In the genomic region with DNA sequence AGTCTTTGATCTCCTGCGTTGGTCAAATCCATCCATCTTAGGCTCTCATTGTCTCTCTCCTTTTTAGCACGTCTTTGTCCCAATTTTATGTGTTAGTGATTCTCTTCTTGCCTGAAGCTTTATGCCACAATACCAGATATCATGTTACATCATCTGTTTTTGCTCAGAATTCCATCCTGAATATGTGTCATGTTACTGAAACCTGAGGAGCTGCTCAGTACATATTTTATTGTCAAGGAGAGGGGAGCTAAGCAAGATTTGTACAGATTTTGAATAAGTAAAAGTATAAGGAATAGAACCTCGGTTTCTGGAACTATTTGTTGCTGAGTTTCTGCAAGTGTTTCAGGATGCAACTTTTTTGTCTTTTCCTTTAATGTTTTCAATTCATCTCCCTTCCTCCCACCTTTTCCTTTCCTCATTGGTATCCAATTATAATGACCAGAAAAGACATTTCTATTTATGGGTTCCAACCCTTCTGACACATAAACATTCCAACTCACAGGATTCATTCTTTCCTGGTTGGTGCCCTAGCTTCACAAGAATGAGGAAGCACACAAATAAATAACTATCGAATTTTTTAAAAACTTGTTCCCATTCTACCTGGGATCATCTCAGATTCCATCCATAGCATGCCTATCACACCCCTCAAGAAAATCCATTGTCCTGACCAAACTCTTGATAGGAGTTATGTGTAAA, we compare ENCODE assay signal across 9 cellular contexts.
DNase-seq lines count a peak whose midpoint lies in the region; TF ChIP-seq lines count a peak whose summit lies in the region.
"Had no signal": no experiment of that assay in that cellular context is flagged by ENCODE, and none has a peak within 500 bp of the region (broad histone marks: within the 10 kb centered on the region; RNA-seq: fewer than 3 reads in every experiment).

No MANE protein-coding gene starts in this region.

- H4K91ac ChIP-seq in mesenchymal stem cell (ENCODE audit: low read length): no peak overlapping the region

- peak overlapping the region in 1 of 2 experiments; percentile 33 for H3K4me3 ChIP-seq in mesenchymal stem cell (ENCODE audit: insufficient read depth in 1 of 2, low read depth in 1 of 2, low read length in 2 of 2)
- no peak overlapping the region for H3K4me3 ChIP-seq in testis
- H3K4me3 ChIP-seq: suprapubic skin had no signal

- H2AFZ ChIP-seq in mesenchymal stem cell (ENCODE audit: low read depth, low read length): no peak overlapping the region

- no peak overlapping the region for H3K4ac ChIP-seq in mesenchymal stem cell (ENCODE audit: low read depth in 1 of 2, low read length in 2 of 2)

- H2BK120ac ChIP-seq in mesenchymal stem cell (ENCODE audit: low read depth, low read length): no peak overlapping the region

- no peak for TF ChIP-seq CTCF in testis (IDR thresholded peaks at IDR 0.05)

- H2BK5ac ChIP-seq in mesenchymal stem cell (ENCODE audit: low read depth, low read length, poor library complexity, severe bottlenecking): peak overlapping the region; percentile 57

- H3K18ac ChIP-seq in mesenchymal stem cell (ENCODE audit: low read depth in 1 of 2, low read length in 2 of 2): no peak overlapping the region

- intact Hi-C loops in posterior cingulate gyrus (cut with DNase I) (no loop called here), testis (cut with DNase I; ENCODE audit: low total_unique reads) (no loop called here)

- H2BK12ac ChIP-seq in mesenchymal stem cell (ENCODE audit: low read length in 2 of 2): no peak overlapping the region

- H3K27me3 ChIP-seq in mesenchymal stem cell (ENCODE audit: control insufficient read depth in 1 of 2, insufficient read depth in 1 of 2, low read length in 2 of 2) (no peaks in the 10 kb centered on the region), testis (no peaks in the 10 kb centered on the region)
- H3K27me3 ChIP-seq: suprapubic skin had no signal

- H2AK5ac ChIP-seq in mesenchymal stem cell (ENCODE audit: low read length, severe bottlenecking): peak overlapping the region; percentile 8

- H4K8ac ChIP-seq in mesenchymal stem cell (ENCODE audit: low read length): no peak overlapping the region

- no peak overlapping the region for H3K23ac ChIP-seq in mesenchymal stem cell (ENCODE audit: low read length in 2 of 2)

- H3K36me3 ChIP-seq in mesenchymal stem cell (ENCODE audit: control insufficient read depth in 1 of 2, insufficient read depth in 2 of 2, low read depth in 1 of 2, low read length in 2 of 2) (no peaks in the 10 kb centered on the region), testis (ENCODE audit: low read depth, missing control alignments) (no peaks in the 10 kb centered on the region)
- H3K36me3 ChIP-seq: suprapubic skin had no signal

- DNase-seq in COLO829 (ENCODE audit: low spot score): peak; percentile 12
- peak; percentile 88 for DNase-seq in M059J (ENCODE audit: low read depth)
- DNase-seq in brain pericyte (ENCODE audit: low read depth, low spot score): peak; percentile 62
- DNase-seq in mesenchymal stem cell: peak; percentile 7
- DNase-seq in NCI-H2196 treated with DMSO at 0.1 percent for 48 hours (lab: John Stamatoyannopoulos, UW; ENCODE audit: unreplicated experiment): no peak
- DNase-seq in posterior cingulate gyrus: no peak
- DNase-seq in testis: no peak
- DNase-seq in NK-92 treated with Interleukin-12 subunit alpha and Interleukin-12 subunit beta, amount 100 ng/mL, for 24 hours (lab: John Stamatoyannopoulos, UW): no peak

- peak overlapping the region; percentile 59 for H3K9ac ChIP-seq in mesenchymal stem cell (ENCODE audit: low read length)

- peak overlapping the region; percentile 9 for H3K4me2 ChIP-seq in mesenchymal stem cell (ENCODE audit: low read length, poor library complexity, severe bottlenecking)

- no peaks in the 10 kb centered on the region for H3K79me1 ChIP-seq in mesenchymal stem cell (replicated peaks; ENCODE audit: low read length, poor library complexity, severe bottlenecking)

- H2BK15ac ChIP-seq in mesenchymal stem cell (ENCODE audit: low read depth, poor library complexity, severe bottlenecking): no peak overlapping the region

- H3K9me3 ChIP-seq in mesenchymal stem cell (ENCODE audit: control insufficient read depth, low read length): no peaks in the 10 kb centered on the region
- no peaks in the 10 kb centered on the region for H3K9me3 ChIP-seq in testis
- H3K9me3 ChIP-seq: suprapubic skin had no signal

- TF ChIP-seq POLR2A in testis (IDR thresholded peaks at IDR 0.05): no peak

- no peak overlapping the region for H3K14ac ChIP-seq in mesenchymal stem cell (ENCODE audit: low read length in 2 of 2)

- peaks cover 2% of the 10 kb centered on the region for H3K4me1 ChIP-seq in mesenchymal stem cell (ENCODE audit: control insufficient read depth, insufficient read depth, low read depth, low read length)
- no peaks in the 10 kb centered on the region for H3K4me1 ChIP-seq in testis
- H3K4me1 ChIP-seq: suprapubic skin had no signal

- H3K27ac ChIP-seq in mesenchymal stem cell (ENCODE audit: low read length, poor library complexity, severe bottlenecking): peak overlapping the region; percentile 98
- H3K27ac ChIP-seq in testis: no peak overlapping the region
- H3K27ac ChIP-seq: suprapubic skin had no signal

- WGBS in mesenchymal stem cell: 82% methylated on average over 4 of the region's 4 CpGs
- WGBS in testis, 2 donors: 64 to 69% methylated on average over 4 of the region's 4 CpGs

Comparison
In these comparisons a context has a peak if more than half of its experiments do, and no peak if none do; other contexts are left out.
1. DNase-seq: peak in COLO829 (single experiment), M059J (single experiment), brain pericyte (single experiment) and mesenchymal stem cell (single experiment); none in NCI-H2196 treated with DMSO at 0.1 percent for 48 hours (single experiment), posterior cingulate gyrus (0 of 10), testis (single experiment) and NK-92 treated with Interleukin-12 subunit alpha and Interleukin-12 subunit beta, amount 100 ng/mL, for 24 hours (single experiment).